In genomic region chr18:35593859-35594258, GRCh38 we compare ENCODE assay signal across 23 cellular contexts.
"Had no signal": no experiment of that assay in that cellular context is flagged by ENCODE, and none has a peak within 500 bp of the region (broad histone marks: within the 10 kb centered on the region; RNA-seq: fewer than 3 reads in every experiment).

No MANE protein-coding gene starts in this region.

- H3K4me2 ChIP-seq: KMS-11, PC-9 had no signal

- ATAC-seq: Right ventricle myocardium inferior, SK-N-SH treated with all-trans-retinoic acid at 6 μM for 48 hours had no signal

- H3K9ac ChIP-seq: KMS-11 had no signal

- H3K4me1 ChIP-seq: SJCRH30 had no signal

- H3K4me3 ChIP-seq: PC-9, Peyer's patch, SJCRH30 had no signal

- H3K27me3 ChIP-seq: Peyer's patch, SJCRH30 had no signal

- H3K27ac ChIP-seq: KMS-11, PC-9, Peyer's patch, SJCRH30 had no signal

- H3K36me3 ChIP-seq: Peyer's patch, SJCRH30 had no signal

- H2AFZ ChIP-seq: PC-9 had no signal

- H3K9me3 ChIP-seq: Peyer's patch, SJCRH30 had no signal

- DNase-seq: IMR-90, MV-4-11, NCI-H1048, NCI-H1105, NCI-H1417, NCI-H1436 treated with DMSO at 0.1 percent for 48 hours, NCI-H1694, NCI-H187 treated with DMSO at 0.1 percent for 48 hours, NCI-H2029 treated with DMSO at 0.1 percent for 48 hours, NCI-H2171 treated with DMSO at 0.1 percent for 48 hours, NCI-H345, NCI-H446 treated with DMSO at 0.1 percent for 48 hours, NCI-H524, NCI-H526 treated with DMSO at 0.1 percent for 48 hours, NCI-H748 treated with DMSO at 0.1 percent for 48 hours, OCI-M1, PC-9, Peyer's patch, SHP77 treated with DMSO at 0.1 percent for 48 hours, SJCRH30 had no signal
